Comparison of ENCODE assay signal across 29 cellular contexts in genomic region chr3:40057077-40057476, GRCh38.
DNase-seq lines count a peak whose midpoint lies in the region; TF ChIP-seq lines count a peak whose summit lies in the region.
"Had no signal": no experiment of that assay in that cellular context is flagged by ENCODE, and none has a peak within 500 bp of the region (broad histone marks: within the 10 kb centered on the region; RNA-seq: fewer than 3 reads in every experiment).

No MANE protein-coding gene starts in this region.

- no peaks in the 10 kb centered on the region for H3K27me3 Mint-ChIP-seq in activated CD4-positive, alpha-beta memory T cell treated with anti-CD3 and anti-CD28 coated beads for 36 hours

- H4K20me1 ChIP-seq in smooth muscle cell (ENCODE audit: low read depth): no peaks in the 10 kb centered on the region

- no peaks in the 10 kb centered on the region for H3K9me3 Mint-ChIP-seq in activated CD4-positive, alpha-beta memory T cell treated with anti-CD3 and anti-CD28 coated beads for 36 hours
- H3K9me3 Mint-ChIP-seq: activated CD4-positive, alpha-beta T cell treated with anti-CD3 and anti-CD28 coated beads, Interleukin-2, amount 10 ng/mL, durations not matched to agents 24 days and 14 days had no signal

- H3K9ac ChIP-seq in smooth muscle cell (ENCODE audit: low read depth): no peak overlapping the region

- no peaks in the 10 kb centered on the region for H3K36me3 Mint-ChIP-seq in activated CD4-positive, alpha-beta memory T cell treated with anti-CD3 and anti-CD28 coated beads for 36 hours
- H3K36me3 Mint-ChIP-seq: brain; CD4-positive, alpha-beta memory T cell had no signal

- H3K4me2 ChIP-seq in smooth muscle cell: no peak overlapping the region

- TF ChIP-seq CTCF in foreskin fibroblast (IDR thresholded peaks at IDR 0.05; ENCODE audit: low read depth, low read length): no peak
- TF ChIP-seq CTCF in smooth muscle cell (IDR thresholded peaks at IDR 0.05; ENCODE audit: borderline replicate concordance, insufficient read depth, poor library complexity, severe bottlenecking): no peak

- no peaks in the 10 kb centered on the region for H3K79me2 ChIP-seq in smooth muscle cell (ENCODE audit: low read depth)

- POLR2A ChIA-PET in activated CD4-positive, alpha-beta memory T cell treated with anti-CD3 and anti-CD28 coated beads for 36 hours (lab: Charles Lee): no interaction called here

- H3K27me3 ChIP-seq in smooth muscle cell (ENCODE audit: low read depth): no peaks in the 10 kb centered on the region
- H3K27me3 ChIP-seq: SJCRH30, spleen, upper lobe of left lung had no signal

- no peaks in the 10 kb centered on the region for H3K4me1 ChIP-seq in smooth muscle cell (ENCODE audit: low read depth)
- H3K4me1 ChIP-seq: left ventricle myocardium inferior, SJCRH30, spleen, upper lobe of left lung had no signal

- no peaks in the 10 kb centered on the region for H3K4me1 Mint-ChIP-seq in activated CD4-positive, alpha-beta memory T cell treated with anti-CD3 and anti-CD28 coated beads for 36 hours (ENCODE audit: low read depth)
- H3K4me1 Mint-ChIP-seq: activated CD4-positive, alpha-beta T cell treated with anti-CD3 and anti-CD28 coated beads, Interleukin-2, amount 10 ng/mL, durations not matched to agents 24 days and 14 days; activated naive CD8-positive, alpha-beta T cell treated with anti-CD3 and anti-CD28 coated beads, Interleukin-2, amount 50 U/mL, for 24 hours; B cell; brain; CD4-positive, alpha-beta memory T cell; stimulated activated naive CD8-positive, alpha-beta T cell treated with anti-CD3 and anti-CD28 coated beads, Interleukin-15, amount 100 ng/mL, for 72 hours had no signal

- H3K27ac ChIP-seq in angular gyrus (ENCODE audit: low read depth, low read length) (peak overlapping the region; percentile 38), smooth muscle cell (ENCODE audit: low read depth) (no peak overlapping the region)
- H3K27ac ChIP-seq: left ventricle myocardium inferior, SJCRH30, spleen, upper lobe of left lung, VCaP had no signal

- no peak overlapping the region for H3K27ac Mint-ChIP-seq in activated CD4-positive, alpha-beta memory T cell treated with anti-CD3 and anti-CD28 coated beads for 36 hours
- H3K27ac Mint-ChIP-seq: activated CD4-positive, alpha-beta T cell treated with anti-CD3 and anti-CD28 coated beads, Interleukin-2, amount 10 ng/mL, durations not matched to agents 24 days and 14 days; activated naive CD8-positive, alpha-beta T cell treated with anti-CD3 and anti-CD28 coated beads, Interleukin-2, amount 50 U/mL, for 24 hours; B cell; brain; CD4-positive, alpha-beta memory T cell; stimulated activated naive CD8-positive, alpha-beta T cell treated with anti-CD3 and anti-CD28 coated beads, Interleukin-15, amount 100 ng/mL, for 72 hours had no signal

- 88% methylated on average over 2 of the region's 2 CpGs for WGBS in smooth muscle cell (ENCODE audit: low lambda C conversion rate)

- H2AFZ ChIP-seq in smooth muscle cell (ENCODE audit: low read depth): peak overlapping the region; percentile 49

- no peaks in the 10 kb centered on the region for H3K36me3 ChIP-seq in smooth muscle cell (ENCODE audit: low read depth)
- H3K36me3 ChIP-seq: left ventricle myocardium inferior, SJCRH30, spleen, upper lobe of left lung had no signal

- DNase-seq in AG20443 (ENCODE audit: low spot score): peak; percentile 66
- peak; percentile 59 to 84 for DNase-seq in foreskin fibroblast
- no peak for DNase-seq in smooth muscle cell (lab: John Stamatoyannopoulos, UW; ENCODE audit: unreplicated experiment)
- DNase-seq in A172 (ENCODE audit: low spot score): no peak
- no peak for DNase-seq in NCI-H2196 treated with DMSO at 0.1 percent for 48 hours (lab: John Stamatoyannopoulos, UW; ENCODE audit: unreplicated experiment)
- no peak for DNase-seq in kidney glomerular epithelial cell (lab: John Stamatoyannopoulos, UW)
- no peak for DNase-seq in activated CD4-positive, alpha-beta memory T cell treated with anti-CD3 and anti-CD28 coated beads for 36 hours
- DNase-seq: activated CD4-positive, alpha-beta T cell treated with anti-CD3 and anti-CD28 coated beads, Interleukin-2, amount 10 ng/mL, durations not matched to agents 24 days and 14 days; activated naive CD4-positive, alpha-beta T cell; activated naive CD8-positive, alpha-beta T cell treated with anti-CD3 and anti-CD28 coated beads, Interleukin-2, amount 50 U/mL, for 24 hours; activated T-cell treated with anti-CD3 and anti-CD28 coated beads, Interleukin-2, amount 50 U/mL, for 48 hours; CD4-positive, alpha-beta memory T cell; cerebellar nuclear complex; glutamatergic neuron; left ventricle myocardium inferior; NCI-H1092 treated with DMSO at 0.1 percent for 48 hours; NCI-H1694 treated with DMSO at 0.1 percent for 48 hours; NCI-H2171 treated with DMSO at 0.1 percent for 48 hours; NCI-H510A treated with DMSO at 0.1 percent for 48 hours; right cardiac atrium; SJCRH30; spleen; stimulated activated naive CD8-positive, alpha-beta T cell treated with anti-CD3 and anti-CD28 coated beads, Interleukin-15, amount 100 ng/mL, for 72 hours; T1000; upper lobe of left lung had no signal

- CTCF ChIA-PET in activated CD4-positive, alpha-beta memory T cell treated with anti-CD3 and anti-CD28 coated beads for 36 hours (lab: Charles Lee): no interaction called here

- H3K4me3 ChIP-seq in foreskin fibroblast (ENCODE audit: low read depth in 1 of 2, low read length in 2 of 2) (no peak overlapping the region), smooth muscle cell (no peak overlapping the region)
- H3K4me3 ChIP-seq: left ventricle myocardium inferior, SJCRH30, spleen, upper lobe of left lung had no signal

- no peaks in the 10 kb centered on the region for H3K9me3 ChIP-seq in smooth muscle cell (replicated peaks; ENCODE audit: low read depth)
- H3K9me3 ChIP-seq: left ventricle myocardium inferior, SJCRH30, upper lobe of left lung had no signal

- intact Hi-C loops in activated CD4-positive, alpha-beta memory T cell treated with anti-CD3 and anti-CD28 coated beads for 36 hours (cut with micrococcal nuclease): no loop called here

- no peaks in the 10 kb centered on the region for H3F3A ChIP-seq in smooth muscle cell (ENCODE audit: low read depth)

- H3K4me3 Mint-ChIP-seq in activated CD4-positive, alpha-beta memory T cell treated with anti-CD3 and anti-CD28 coated beads for 36 hours: no peak overlapping the region
- H3K4me3 Mint-ChIP-seq: activated CD4-positive, alpha-beta T cell treated with anti-CD3 and anti-CD28 coated beads, Interleukin-2, amount 10 ng/mL, durations not matched to agents 24 days and 14 days; activated naive CD8-positive, alpha-beta T cell treated with anti-CD3 and anti-CD28 coated beads, Interleukin-2, amount 50 U/mL, for 24 hours; B cell; brain; CD4-positive, alpha-beta memory T cell; stimulated activated naive CD8-positive, alpha-beta T cell treated with anti-CD3 and anti-CD28 coated beads, Interleukin-15, amount 100 ng/mL, for 72 hours had no signal

Comparison
In these comparisons a context has a peak if more than half of its experiments do, and no peak if none do; other contexts are left out.
1. DNase-seq: peak in AG20443 (single experiment) and foreskin fibroblast (2 of 2); none in smooth muscle cell (single experiment), A172 (single experiment), NCI-H2196 treated with DMSO at 0.1 percent for 48 hours (single experiment), kidney glomerular epithelial cell (single experiment) and activated CD4-positive, alpha-beta memory T cell treated with anti-CD3 and anti-CD28 coated beads for 36 hours (single experiment).